Comparison of ENCODE assay signal across 1 cellular context in the genomic region with DNA sequence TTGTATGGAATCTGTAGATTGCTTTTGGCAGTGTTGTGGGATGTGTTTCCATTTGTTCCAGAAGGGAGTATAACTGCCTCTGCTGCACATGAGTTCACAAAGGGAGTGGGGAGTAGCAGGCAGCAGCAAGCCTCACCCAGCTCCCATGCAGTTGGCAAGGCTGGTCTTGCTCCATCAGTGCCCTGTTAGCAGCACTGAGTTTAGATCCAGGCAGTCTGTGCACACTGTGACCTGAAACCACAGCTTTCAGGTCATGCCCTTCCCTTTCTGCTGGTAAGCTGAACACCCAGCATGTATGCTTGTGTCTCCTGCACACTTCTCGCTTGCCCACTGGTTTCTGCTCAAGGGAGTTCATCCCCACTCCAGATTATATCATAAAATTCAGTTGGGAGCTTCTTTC.
TF ChIP-seq lines count a peak whose summit lies in the region.

No MANE protein-coding gene starts in this region.

TF ChIP-seq in GM23338, 12 proteins besides CTCF, POLR2A, EP300 and RAD21 (continued from another document):
- TF ChIP-seq ZNF462 (CRISPR knock-in tag; IDR thresholded peaks at IDR 0.05), result no peak
- TF ChIP-seq NANOG (IDR thresholded peaks at IDR 0.05; ENCODE audit: borderline replicate concordance), result no peak
- no peak for TF ChIP-seq STAT1 (IDR thresholded peaks at IDR 0.05; ENCODE audit: unreplicated experiment)
- TF ChIP-seq, protein P1, sequence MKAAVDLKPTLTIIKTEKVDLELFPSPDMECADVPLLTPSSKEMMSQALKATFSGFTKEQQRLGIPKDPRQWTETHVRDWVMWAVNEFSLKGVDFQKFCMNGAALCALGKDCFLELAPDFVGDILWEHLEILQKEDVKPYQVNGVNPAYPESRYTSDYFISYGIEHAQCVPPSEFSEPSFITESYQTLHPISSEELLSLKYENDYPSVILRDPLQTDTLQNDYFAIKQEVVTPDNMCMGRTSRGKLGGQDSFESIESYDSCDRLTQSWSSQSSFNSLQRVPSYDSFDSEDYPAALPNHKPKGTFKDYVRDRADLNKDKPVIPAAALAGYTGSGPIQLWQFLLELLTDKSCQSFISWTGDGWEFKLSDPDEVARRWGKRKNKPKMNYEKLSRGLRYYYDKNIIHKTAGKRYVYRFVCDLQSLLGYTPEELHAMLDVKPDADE (IDR thresholded peaks at IDR 0.05), result no peak
- TF ChIP-seq CREB1 (CRISPR knock-in tag; IDR thresholded peaks at IDR 0.05; ENCODE audit: low read depth), result no peak
- TF ChIP-seq ZNF331 (CRISPR knock-in tag; IDR thresholded peaks at IDR 0.05; ENCODE audit: low read depth), result no peak
- no peak for TF ChIP-seq REST (IDR thresholded peaks at IDR 0.05; ENCODE audit: unreplicated experiment)
- TF ChIP-seq EZH2phosphoT487 (IDR thresholded peaks at IDR 0.05; ENCODE audit: unreplicated experiment), result no peak
- TF ChIP-seq EZH2 (IDR thresholded peaks at IDR 0.05; ENCODE audit: low read depth, unreplicated experiment), result no peak
